Comparison of ENCODE assay signal across 17 cellular contexts in genomic region chr3:192215-192929, GRCh38. TPM values are rescaled to one million over a fixed set of nuclear protein-coding genes. Genes with fewer than 3 reads are reported as not detected.
DNase-seq lines count a peak whose midpoint lies in the region; ATAC-seq, FAIRE-seq and TF ChIP-seq lines count a peak whose summit lies in the region.
"Had no signal": no experiment of that assay in that cellular context is flagged by ENCODE, and none has a peak within 500 bp of the region (broad histone marks: within the 10 kb centered on the region; RNA-seq: fewer than 3 reads in every experiment).

No MANE protein-coding gene starts in this region.

- ATAC-seq in HG02885 (IDR thresholded peaks at IDR 0.05; ENCODE audit: poor library complexity, unreplicated experiment) = peak; percentile 69
- ATAC-seq in activated CD8-positive, alpha-beta T cell treated with anti-CD3 and anti-CD28 coated beads, Interleukin-2, amount 10 ng/mL, durations not matched to agents 7 days and 5 days = no peak
- ATAC-seq: activated T-cell treated with anti-CD3 and anti-CD28 coated beads, Interleukin-2, amount 50 U/mL, for 72 hours; foreskin keratinocyte; K562; mucosa of descending colon; stimulated activated naive CD8-positive, alpha-beta T cell treated with anti-CD3 and anti-CD28 coated beads, Interleukin-15, Interleukin-2, amounts not matched to agents 100 U/mL and 50 U/mL, for 24 hours had no signal

- peak; percentile 80 for FAIRE-seq in GM18507 (lab: Jason Lieb, UNC)
- FAIRE-seq: astrocyte, K562 had no signal

- H3K9me3 Mint-ChIP-seq in activated CD8-positive, alpha-beta T cell treated with anti-CD3 and anti-CD28 coated beads, Interleukin-2, amount 10 ng/mL, durations not matched to agents 7 days and 5 days (ENCODE audit: insufficient read depth) = no peaks in the 10 kb centered on the region

- peaks cover 4% of the 10 kb centered on the region for H3K36me3 Mint-ChIP-seq in activated CD8-positive, alpha-beta T cell treated with anti-CD3 and anti-CD28 coated beads, Interleukin-2, amount 10 ng/mL, durations not matched to agents 7 days and 5 days (ENCODE audit: low read depth)

- DNase-seq in GM18507 (ENCODE audit: extremely low spot score, insufficient read length, low read depth) (no peak), GM20000 (ENCODE audit: low spot score) (peak; percentile 73), MV-4-11 (lab: John Stamatoyannopoulos, UW) (peak; percentile 49), activated gamma-delta T cell (lab: John Stamatoyannopoulos, UW) (no peak), DMS153 (lab: John Stamatoyannopoulos, UW) (no peak), GM19240 (ENCODE audit: insufficient read length, low spot score) (no peak)
- DNase-seq in activated CD8-positive, alpha-beta T cell treated with anti-CD3 and anti-CD28 coated beads, Interleukin-2, amount 10 ng/mL, durations not matched to agents 7 days and 5 days = no peak
- DNase-seq: activated CD4-positive, alpha-beta T cell treated with anti-CD3 and anti-CD28 coated beads for 1 hour; activated T-cell treated with anti-CD3 and anti-CD28 coated beads, Interleukin-2, amount 50 U/mL, for 72 hours; DND-41; foreskin keratinocyte; NCI-H2081; stimulated activated naive CD8-positive, alpha-beta T cell treated with anti-CD3 and anti-CD28 coated beads, Interleukin-15, Interleukin-2, amounts not matched to agents 100 U/mL and 50 U/mL, for 24 hours had no signal

- no peaks in the 10 kb centered on the region for H3K4me1 Mint-ChIP-seq in activated CD8-positive, alpha-beta T cell treated with anti-CD3 and anti-CD28 coated beads, Interleukin-2, amount 10 ng/mL, durations not matched to agents 7 days and 5 days (ENCODE audit: low read depth)

- H3K27me3 Mint-ChIP-seq in activated CD8-positive, alpha-beta T cell treated with anti-CD3 and anti-CD28 coated beads, Interleukin-2, amount 10 ng/mL, durations not matched to agents 7 days and 5 days (ENCODE audit: low read depth) = peaks cover 12% of the 10 kb centered on the region

- no peak overlapping the region for H3K27ac Mint-ChIP-seq in activated CD8-positive, alpha-beta T cell treated with anti-CD3 and anti-CD28 coated beads, Interleukin-2, amount 10 ng/mL, durations not matched to agents 7 days and 5 days
- H3K27ac Mint-ChIP-seq: activated T-cell treated with anti-CD3 and anti-CD28 coated beads, Interleukin-2, amount 50 U/mL, for 72 hours had no signal

- POLR2A ChIA-PET in activated CD8-positive, alpha-beta T cell treated with anti-CD3 and anti-CD28 coated beads, Interleukin-2, amount 10 ng/mL, durations not matched to agents 7 days and 5 days (lab: Charles Lee) = no interaction called here

- TF ChIP-seq CTCF in GM20000 (IDR thresholded peaks at IDR 0.05; ENCODE audit: extremely low read depth, missing control alignments) = no peak

- CTCF ChIA-PET in activated CD8-positive, alpha-beta T cell treated with anti-CD3 and anti-CD28 coated beads, Interleukin-2, amount 10 ng/mL, durations not matched to agents 7 days and 5 days (lab: Charles Lee) = no interaction called here

- no peak overlapping the region for H3K4me3 Mint-ChIP-seq in activated CD8-positive, alpha-beta T cell treated with anti-CD3 and anti-CD28 coated beads, Interleukin-2, amount 10 ng/mL, durations not matched to agents 7 days and 5 days
- H3K4me3 Mint-ChIP-seq: activated T-cell treated with anti-CD3 and anti-CD28 coated beads, Interleukin-2, amount 50 U/mL, for 72 hours had no signal

RNA-seq across cellular contexts. Expression of gene CHL1, which starts 4.2 kb away (rescaled TPM):
- total RNA-seq in activated CD8-positive, alpha-beta T cell treated with anti-CD3 and anti-CD28 coated beads, Interleukin-2, amount 10 ng/mL, durations not matched to agents 7 days and 5 days = not detected
- total RNA-seq: activated T-cell treated with anti-CD3 and anti-CD28 coated beads, Interleukin-2, amount 50 U/mL, for 72 hours; astrocyte; foreskin keratinocyte had no signal

Comparison
In these comparisons a context has a peak if more than half of its experiments do, and no peak if none do; other contexts are left out.
1. DNase-seq: peak in GM20000 (single experiment) and MV-4-11 (single experiment); none in GM18507 (single experiment), activated gamma-delta T cell (single experiment), activated CD8-positive, alpha-beta T cell treated with anti-CD3 and anti-CD28 coated beads, Interleukin-2, amount 10 ng/mL, durations not matched to agents 7 days and 5 days (single experiment), DMS153 (single experiment) and GM19240 (single experiment).